Comparison of ENCODE assay signal across 19 cellular contexts in genomic region chr12:85157023-85157626, GRCh38.
DNase-seq lines count a peak whose midpoint lies in the region; ATAC-seq and TF ChIP-seq lines count a peak whose summit lies in the region.
"Had no signal": no experiment of that assay in that cellular context is flagged by ENCODE, and none has a peak within 500 bp of the region (broad histone marks: within the 10 kb centered on the region; RNA-seq: fewer than 3 reads in every experiment).

No MANE protein-coding gene starts in this region.

- H2AFZ ChIP-seq in HCT116 (ENCODE audit: low read depth, low read length, poor library complexity, severe bottlenecking) = peak overlapping the region; percentile 83
- peak overlapping the region; percentile 31 for H2AFZ ChIP-seq in smooth muscle cell (ENCODE audit: low read depth)

- H3K9me3 ChIP-seq in HCT116 (ENCODE audit: control insufficient read depth in 1 of 2, insufficient read depth in 1 of 2, low read depth in 1 of 2, low read length in 2 of 2) (no peaks in the 10 kb centered on the region), smooth muscle cell (replicated peaks; ENCODE audit: low read depth) (no peaks in the 10 kb centered on the region)
- H3K9me3 ChIP-seq: BLaER1 had no signal

- H4K20me1 ChIP-seq in HCT116 (ENCODE audit: insufficient read depth) = no peaks in the 10 kb centered on the region
- no peaks in the 10 kb centered on the region for H4K20me1 ChIP-seq in smooth muscle cell (ENCODE audit: low read depth)
- H4K20me1 ChIP-seq: BLaER1 had no signal

- no peak for TF ChIP-seq POLR2A in HCT116 (IDR thresholded peaks at IDR 0.05; ENCODE audit: borderline replicate concordance, extremely low read depth, insufficient read depth, insufficient read length)

- ATAC-seq in HCT116 (peak; percentile 40; the same call in 1 of the 2 replicates), WTC11 (peak; percentile 67), HG02642 (IDR thresholded peaks at IDR 0.05; ENCODE audit: poor library complexity, unreplicated experiment) (no peak), GM21619 (IDR thresholded peaks at IDR 0.05; ENCODE audit: unreplicated experiment) (no peak)
- ATAC-seq: T-helper 17 cell had no signal

- H3F3A ChIP-seq in smooth muscle cell (ENCODE audit: low read depth) = no peaks in the 10 kb centered on the region

- TF ChIP-seq RAD21 in HCT116 (IDR thresholded peaks at IDR 0.05; ENCODE audit: low read depth) = no peak

- no peaks in the 10 kb centered on the region for H3K4me1 Mint-ChIP-seq in WTC11
- H3K4me1 Mint-ChIP-seq: T-helper 17 cell had no signal

- H3K36me3 Mint-ChIP-seq in WTC11 = no peaks in the 10 kb centered on the region

- no peak overlapping the region for H3K27ac Mint-ChIP-seq in WTC11
- H3K27ac Mint-ChIP-seq: CD4-positive, alpha-beta T cell; T-helper 17 cell had no signal

- H3K4me3 Mint-ChIP-seq in WTC11 = no peak overlapping the region
- H3K4me3 Mint-ChIP-seq: CD4-positive, alpha-beta T cell; T-helper 17 cell had no signal

- H3K27me3 ChIP-seq in HCT116 (ENCODE audit: insufficient read depth, low read length) (no peaks in the 10 kb centered on the region), smooth muscle cell (ENCODE audit: low read depth) (no peaks in the 10 kb centered on the region)
- H3K27me3 ChIP-seq: BLaER1 had no signal

- H3K9ac ChIP-seq in HCT116 (ENCODE audit: low read length) (no peak overlapping the region), smooth muscle cell (ENCODE audit: low read depth) (no peak overlapping the region)
- H3K9ac ChIP-seq: BLaER1 had no signal

- RAD21 ChIA-PET in HCT116 (lab: Charles Lee; ENCODE audit: low non-redundant PET in 1 of 2, low total read pairs in 2 of 2, uncharacterized antibody in 2 of 2, unreplicated experiment in 2 of 2) = interaction anchor here in 1 of 2 experiments (1.1 kb wide), 1 partner anchor 285 kb away, joined by 3 read pairs; no protein-coding TSS in a partner anchor

- no peaks in the 10 kb centered on the region for H3K9me2 ChIP-seq in HCT116 (ENCODE audit: insufficient read depth)

- H3K4me3 ChIP-seq in HCT116 (replicated peaks in 1 of 2; ENCODE audit: low read depth in 1 of 2, low read length in 2 of 2) (no peak overlapping the region), smooth muscle cell (no peak overlapping the region)
- H3K4me3 ChIP-seq: BLaER1 had no signal

- H3K36me3 ChIP-seq in HCT116 (ENCODE audit: control insufficient read depth in 1 of 2, insufficient read depth in 2 of 2, low read length in 2 of 2) (no peaks in the 10 kb centered on the region), smooth muscle cell (ENCODE audit: low read depth) (no peaks in the 10 kb centered on the region)
- H3K36me3 ChIP-seq: BLaER1 had no signal

- TF ChIP-seq CTCF in HCT116 (IDR thresholded peaks at IDR 0.05 in 2 of 3, conservative IDR thresholded peaks at IDR 0.05 in 1 of 3; ENCODE audit: borderline replicate concordance in 1 of 3, insufficient read depth in 1 of 3, low read depth in 2 of 3, low read length in 2 of 3) = no peak
- no peak for TF ChIP-seq CTCF in WTC11 (IDR thresholded peaks at IDR 0.05)
- TF ChIP-seq CTCF in smooth muscle cell (IDR thresholded peaks at IDR 0.05; ENCODE audit: borderline replicate concordance, insufficient read depth, poor library complexity, severe bottlenecking) = no peak

- H3K79me2 ChIP-seq in HCT116 (ENCODE audit: insufficient read depth, low read length) (no peaks in the 10 kb centered on the region), smooth muscle cell (ENCODE audit: low read depth) (no peaks in the 10 kb centered on the region)

- H3K27me3 Mint-ChIP-seq in WTC11 (ENCODE audit: low read depth) = no peaks in the 10 kb centered on the region
- H3K27me3 Mint-ChIP-seq: CD4-positive, alpha-beta T cell; T-helper 17 cell had no signal

- DNase-seq in HCT116 (ENCODE audit: low read depth, low spot score) (no peak), OCI-M1 (lab: John Stamatoyannopoulos, UW) (peak; percentile 58), WTC11 (ENCODE audit: low spot score) (no peak), smooth muscle cell (lab: John Stamatoyannopoulos, UW; ENCODE audit: unreplicated experiment) (no peak), NCI-H526 (lab: John Stamatoyannopoulos, UW) (no peak)
- DNase-seq: CD4-positive, alpha-beta T cell; COR-L47; DMS 273 treated with DMSO at 0.1 percent for 48 hours; DND-41; KG1; NCI-H187; NCI-H510A treated with DMSO at 0.1 percent for 48 hours; NCI-H774; Right ventricle myocardium superior; SW 1271; T-helper 17 cell had no signal

- H3K27ac ChIP-seq in HCT116 (ENCODE audit: low read depth, low read length) = no peak overlapping the region
- no peak overlapping the region for H3K27ac ChIP-seq in smooth muscle cell (ENCODE audit: low read depth)
- H3K27ac ChIP-seq: BLaER1 had no signal

- no TSS peak for BruUV-seq in HCT116 (replicated peaks; lab: Mats Ljungman, UMichigan)

- H3K4me1 ChIP-seq in HCT116 (ENCODE audit: control insufficient read depth in 1 of 2, insufficient read depth in 2 of 2, low read length in 2 of 2) (no peaks in the 10 kb centered on the region), smooth muscle cell (ENCODE audit: low read depth) (no peaks in the 10 kb centered on the region)
- H3K4me1 ChIP-seq: BLaER1 had no signal

- POLR2A ChIA-PET in HCT116 (lab: Charles Lee) (no interaction called here), WTC11 (lab: Charles Lee) (no interaction called here)

- 82% methylated on average over 3 of the region's 3 CpGs for WGBS in smooth muscle cell (ENCODE audit: low lambda C conversion rate)

- intact Hi-C loops in HCT116 (cut with micrococcal nuclease) = loop anchor here (2.0 kb wide), 2 partner anchors 284 to 764 kb away; no protein-coding TSS in a partner anchor

- CTCF ChIA-PET in HCT116 (lab: Charles Lee) = interaction anchor here (0.6 to 3.2 kb wide), 3 partner anchors 285 to 311 kb away, joined by 3 to 32 read pairs (median 8); no protein-coding TSS in a partner anchor
- CTCF ChIA-PET in WTC11 (lab: Charles Lee) = interaction anchor here (0.6 to 1.5 kb wide), 4 partner anchors 82 to 291 kb away, joined by 3 read pairs; no protein-coding TSS in a partner anchor

- H3K9me3 Mint-ChIP-seq in WTC11 = no peaks in the 10 kb centered on the region
- H3K9me3 Mint-ChIP-seq: CD4-positive, alpha-beta T cell had no signal

- H3K4me2 ChIP-seq in HCT116 (ENCODE audit: low read length) (peak overlapping the region; percentile 37), smooth muscle cell (no peak overlapping the region)
- H3K4me2 ChIP-seq: BLaER1 had no signal

TF ChIP-seq in HCT116, 20 proteins besides CTCF, POLR2A, EP300 and RAD21 (continues in another document):
- TF ChIP-seq ZBTB33 (IDR thresholded peaks at IDR 0.05; ENCODE audit: extremely low read depth, insufficient replicate concordance, low read length) (no peak), CEBPB (IDR thresholded peaks at IDR 0.05; ENCODE audit: low read depth) (no peak), MAX (IDR thresholded peaks at IDR 0.05) (no peak), JUND (IDR thresholded peaks at IDR 0.05) (no peak), ATF3 (IDR thresholded peaks at IDR 0.05) (no peak), ZNF274 (IDR thresholded peaks at IDR 0.05; ENCODE audit: low read depth, low read length) (no peak)

TF ChIP-seq in WTC11, 78 proteins besides CTCF, POLR2A, EP300 and RAD21:
- TF ChIP-seq SMAD3 (CRISPR knock-in tag; IDR thresholded peaks at IDR 0.05; ENCODE audit: borderline replicate concordance) (no peak), ATF6 (CRISPR knock-in tag; IDR thresholded peaks at IDR 0.05) (no peak), ATF1 (CRISPR knock-in tag; IDR thresholded peaks at IDR 0.05) (no peak), FOXP1 (CRISPR knock-in tag; IDR thresholded peaks at IDR 0.05; ENCODE audit: borderline replicate concordance) (no peak), IRF2 (CRISPR knock-in tag; IDR thresholded peaks at IDR 0.05; ENCODE audit: borderline replicate concordance, low read depth) (no peak), E2F4 (CRISPR knock-in tag; IDR thresholded peaks at IDR 0.05; ENCODE audit: borderline replicate concordance, low read depth) (no peak)

Comparison
In these comparisons a context has a peak if more than half of its experiments do, and no peak if none do; other contexts are left out.
1. ATAC-seq: peak in HCT116 (single experiment) and WTC11 (single experiment); none in HG02642 (single experiment) and GM21619 (single experiment).